8 cellular contexts compared by ENCODE assay signal in the genomic region with DNA sequence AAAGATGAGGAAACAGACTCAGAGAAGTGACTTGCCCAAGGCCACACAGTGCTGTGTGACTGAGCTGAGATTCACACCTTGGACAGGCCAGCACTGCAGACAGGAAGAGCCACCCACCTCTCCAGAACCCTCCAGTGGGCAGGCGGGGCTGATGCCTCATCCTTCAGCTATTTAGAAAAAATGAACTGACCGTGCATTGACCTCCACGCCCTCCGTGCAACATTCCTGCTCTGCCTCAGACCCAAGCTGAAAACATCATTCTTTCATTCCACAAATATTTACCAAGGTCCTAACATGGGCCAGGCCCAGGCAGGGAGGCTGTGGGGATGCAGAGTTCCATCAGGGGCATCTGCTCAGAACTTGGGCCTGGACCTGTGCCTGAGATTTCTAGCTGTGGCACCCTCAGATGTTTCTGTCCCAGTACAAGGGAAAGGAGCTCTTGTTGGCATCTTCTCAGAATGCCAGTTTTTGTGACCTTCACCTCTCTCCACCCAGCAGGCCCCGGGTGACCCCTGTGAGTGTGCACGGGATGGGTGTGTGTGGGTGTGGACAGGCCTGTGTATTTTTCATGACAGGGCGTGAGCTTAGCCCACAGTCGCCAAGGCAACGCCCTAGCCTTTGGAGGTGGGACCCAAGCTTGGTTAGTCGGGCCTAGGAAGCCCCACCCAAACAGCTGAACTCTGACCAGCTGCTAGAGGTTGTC. TPM values are rescaled to one million over a fixed set of nuclear protein-coding genes. Genes with fewer than 3 reads are reported as not detected.
DNase-seq lines count a peak whose midpoint lies in the region; ATAC-seq and TF ChIP-seq lines count a peak whose summit lies in the region.

No MANE protein-coding gene starts in this region.

- peak; percentile 78 for DNase-seq in NCI-H748 (lab: John Stamatoyannopoulos, UW; ENCODE audit: unreplicated experiment)
- no peak for DNase-seq in NCI-H748 treated with DMSO at 0.1 percent for 48 hours (lab: John Stamatoyannopoulos, UW)
- DNase-seq in activated T-cell treated with anti-CD3 and anti-CD28 coated beads, Interleukin-2, amount 50 U/mL, for 72 hours = no peak
- no peak for DNase-seq in activated effector memory CD4-positive, alpha-beta T cell treated with anti-CD3 and anti-CD28 coated beads, Interleukin-2, amount 50 U/mL, for 16 hours
- DNase-seq in SKM-1 treated with dmso at 0.1 percent for 144 hours (lab: John Stamatoyannopoulos, UW; ENCODE audit: unreplicated experiment) = no peak
- no peak for DNase-seq in MV-4-11 (lab: John Stamatoyannopoulos, UW)

- H3K36me3 Mint-ChIP-seq in activated T-cell treated with anti-CD3 and anti-CD28 coated beads, Interleukin-2, amount 50 U/mL, for 72 hours (ENCODE audit: insufficient read depth in 2 of 2) = peaks cover 0 to 9% of the 10 kb centered on the region in 2 donors

- H3K9ac ChIP-seq in rectal smooth muscle tissue (ENCODE audit: low read length) = no peak overlapping the region

- H3K4me3 ChIP-seq in gastroesophageal sphincter (no peak overlapping the region), rectal smooth muscle tissue (ENCODE audit: low read length) (no peak overlapping the region)

- H3K36me3 ChIP-seq in gastroesophageal sphincter (peaks cover 0 to 16% of the 10 kb centered on the region in 2 donors), rectal smooth muscle tissue (ENCODE audit: control insufficient read depth, insufficient read depth, low read length) (peaks cover 6% of the 10 kb centered on the region)

- H3K9me3 Mint-ChIP-seq in activated T-cell treated with anti-CD3 and anti-CD28 coated beads, Interleukin-2, amount 50 U/mL, for 72 hours = no peaks in the 10 kb centered on the region

- TF ChIP-seq EP300 in gastroesophageal sphincter (IDR thresholded peaks at IDR 0.05) = no peak

- H3K27ac ChIP-seq in gastroesophageal sphincter (peak overlapping the region; percentile 62 to 95 (median 92)), rectal smooth muscle tissue (ENCODE audit: low read depth, low read length) (peak overlapping the region; percentile 60)

- 19 to 23% methylated on average over 3 to 4 of the region's 10 CpGs for WGBS in gastroesophageal sphincter (ENCODE audit: low coverage in 1 of 2), 2 donors

- H3K9me3 ChIP-seq in gastroesophageal sphincter = no peaks in the 10 kb centered on the region

- H3K27me3 ChIP-seq in gastroesophageal sphincter (no peaks in the 10 kb centered on the region), rectal smooth muscle tissue (ENCODE audit: control insufficient read depth, insufficient read depth, low read length) (no peaks in the 10 kb centered on the region)

- peak overlapping the region; percentile 51 for H3K27ac Mint-ChIP-seq in activated T-cell treated with anti-CD3 and anti-CD28 coated beads, Interleukin-2, amount 50 U/mL, for 72 hours

- no peak for TF ChIP-seq CTCF in gastroesophageal sphincter (IDR thresholded peaks at IDR 0.05)

- peak overlapping the region; percentile 57 to 74 for H3K4me3 Mint-ChIP-seq in activated T-cell treated with anti-CD3 and anti-CD28 coated beads, Interleukin-2, amount 50 U/mL, for 72 hours

- H3K27me3 Mint-ChIP-seq in activated T-cell treated with anti-CD3 and anti-CD28 coated beads, Interleukin-2, amount 50 U/mL, for 72 hours (ENCODE audit: low read depth) = no peaks in the 10 kb centered on the region

- peaks cover 12 to 100% (median 88%) of the 10 kb centered on the region in 3 donors for H3K4me1 ChIP-seq in gastroesophageal sphincter
- peaks cover 55% of the 10 kb centered on the region for H3K4me1 ChIP-seq in rectal smooth muscle tissue (ENCODE audit: control insufficient read depth, insufficient read depth, low read length)

- TF ChIP-seq POLR2A in gastroesophageal sphincter (IDR thresholded peaks at IDR 0.05) = no peak

- peaks cover 80% of the 10 kb centered on the region for H3K4me1 Mint-ChIP-seq in activated T-cell treated with anti-CD3 and anti-CD28 coated beads, Interleukin-2, amount 50 U/mL, for 72 hours (ENCODE audit: low read depth)

- no peak for ATAC-seq in activated T-cell treated with anti-CD3 and anti-CD28 coated beads, Interleukin-2, amount 50 U/mL, for 72 hours (replicated peaks in 1 of 2)
- peak; percentile 76 for ATAC-seq in gastroesophageal sphincter

RNA-seq across cellular contexts. Expression of a gene that starts 6.5 kb away (rescaled TPM):
- total RNA-seq in activated T-cell treated with anti-CD3 and anti-CD28 coated beads, Interleukin-2, amount 50 U/mL, for 72 hours = 10 to 100 TPM; 70.1 to 70.5 TPM
- total RNA-seq in gastroesophageal sphincter = 10 to 100 TPM; 34.7 to 83.6 (median 61.6) TPM

RNA-seq across cellular contexts. Expression of a gene that starts 47.3 kb away (rescaled TPM):
- total RNA-seq in activated T-cell treated with anti-CD3 and anti-CD28 coated beads, Interleukin-2, amount 50 U/mL, for 72 hours = under 1 TPM; 0.35 to 0.43 TPM
- under 1 TPM in 1 of 4 donors, not detected in 3; 0.13 TPM for total RNA-seq in gastroesophageal sphincter
